In genomic region chr10:133275683-133276092, GRCh38 we compare ENCODE assay signal across 9 cellular contexts. TPM values are rescaled to one million over a fixed set of nuclear protein-coding genes. Genes with fewer than 3 reads are reported as not detected.
DNase-seq lines count a peak whose midpoint lies in the region; ATAC-seq and TF ChIP-seq lines count a peak whose summit lies in the region.
"Had no signal": no experiment of that assay in that cellular context is flagged by ENCODE, and none has a peak within 500 bp of the region (broad histone marks: within the 10 kb centered on the region; RNA-seq: fewer than 3 reads in every experiment).

No MANE protein-coding gene starts in this region.

- intact Hi-C loops in vagina (cut with DNase I) (no loop called here), testis (cut with DNase I; ENCODE audit: low total_unique reads) (no loop called here)

- 51 to 63% methylated on average over 3 to 12 of the region's 12 CpGs for WGBS in testis, 2 donors
- WGBS in tibial nerve, 2 donors = 13 to 25% methylated on average over 6 to 12 of the region's 12 CpGs

- peaks cover 14% of the 10 kb centered on the region for H3K27me3 ChIP-seq in iPS-18a (ENCODE audit: control insufficient read depth, insufficient read depth, low read length)
- no peaks in the 10 kb centered on the region for H3K27me3 ChIP-seq in vagina
- H3K27me3 ChIP-seq in testis = no peaks in the 10 kb centered on the region
- peaks cover 0 to 33% of the 10 kb centered on the region in 2 donors for H3K27me3 ChIP-seq in tibial nerve

- H3K4me1 ChIP-seq in iPS-18a (ENCODE audit: control insufficient read depth, low read depth, low read length) (no peaks in the 10 kb centered on the region), vagina (peaks cover 16% of the 10 kb centered on the region), testis (no peaks in the 10 kb centered on the region), tibial nerve (peaks cover 0 to 43% (median 17%) of the 10 kb centered on the region in 4 donors)

- H3K27ac ChIP-seq in iPS-18a (ENCODE audit: low read length) (no peak overlapping the region), vagina (no peak overlapping the region), testis (no peak overlapping the region), tibial nerve (peak overlapping the region in 1 of 4 donors; percentile 38)

- no peaks in the 10 kb centered on the region for H3K9me3 ChIP-seq in iPS-18a (ENCODE audit: control insufficient read depth, low read depth, low read length)
- no peaks in the 10 kb centered on the region for H3K9me3 ChIP-seq in vagina
- H3K9me3 ChIP-seq in testis = no peaks in the 10 kb centered on the region
- no peaks in the 10 kb centered on the region for H3K9me3 ChIP-seq in tibial nerve

- H3K36me3 ChIP-seq in iPS-18a (ENCODE audit: control insufficient read depth, low read depth, low read length) (peaks cover 8% of the 10 kb centered on the region), vagina (peaks cover 0 to 22% of the 10 kb centered on the region in 2 donors), testis (ENCODE audit: low read depth, missing control alignments) (no peaks in the 10 kb centered on the region), tibial nerve (peaks cover 0 to 58% (median 0%) of the 10 kb centered on the region in 3 donors)

- TF ChIP-seq EP300 in tibial nerve (IDR thresholded peaks at IDR 0.05) = no peak

- peak overlapping the region; percentile 47 for H3K4me3 ChIP-seq in iPS-18a (ENCODE audit: low read length)
- H3K4me3 ChIP-seq in vagina = peak overlapping the region; percentile 30
- H3K4me3 ChIP-seq in testis = no peak overlapping the region
- peak overlapping the region in 2 of 4 donors; percentile 31 to 41 for H3K4me3 ChIP-seq in tibial nerve

- ATAC-seq in GM18909 (IDR thresholded peaks at IDR 0.05; ENCODE audit: poor library complexity, unreplicated experiment) = peak; percentile 31
- ATAC-seq in HG02943 (IDR thresholded peaks at IDR 0.05; ENCODE audit: low read depth, unreplicated experiment) = peak; percentile 40

- no peak for TF ChIP-seq POLR2A in vagina (IDR thresholded peaks at IDR 0.05)
- no peak for TF ChIP-seq POLR2A in testis (IDR thresholded peaks at IDR 0.05)
- TF ChIP-seq POLR2A in tibial nerve (IDR thresholded peaks at IDR 0.05) = no peak

- TF ChIP-seq CTCF in vagina (IDR thresholded peaks at IDR 0.05) (no peak), testis (IDR thresholded peaks at IDR 0.05) (no peak), tibial nerve (IDR thresholded peaks at IDR 0.05) (no peak)

- DNase-seq in UCSD-AML1 (lab: John Stamatoyannopoulos, UW; ENCODE audit: unreplicated experiment) (peak; percentile 64), vagina (ENCODE audit: extremely low spot score in 2 of 2) (no peak), epidermal melanocyte (ENCODE audit: insufficient read length, low spot score) (no peak), testis (no peak), tibial nerve (ENCODE audit: low spot score in 2 of 2) (no peak)

- no peak overlapping the region for H3K9ac ChIP-seq in iPS-18a (ENCODE audit: low read length)

RNA-seq across cellular contexts. Expression of gene ADAM8, which starts 1.0 kb away (rescaled TPM):
- total RNA-seq in vagina (11.0 TPM), testis (10 to 100 TPM; 12.8 to 14.6 TPM), tibial nerve (10 to 100 TPM in 1 of 4 donors, 1 to 10 TPM in 3; 2.7 to 11.3 (median 6.4) TPM)
- 3.5 TPM for polyA plus RNA-seq in testis (ENCODE audit: insufficient read depth, low read depth, low replicate concordance)

RNA-seq across cellular contexts. Expression of gene TUBGCP2, which starts 33.0 kb away (rescaled TPM):
- total RNA-seq in vagina (41.7 TPM), testis (100 to 1,000 TPM in 1 of 2 donors, 10 to 100 TPM in 1; 84.3 to 101 TPM), tibial nerve (10 to 100 TPM; 35.8 to 73.5 (median 45.7) TPM)
- 76.0 TPM for polyA plus RNA-seq in testis (ENCODE audit: insufficient read depth, low read depth, low replicate concordance)

RNA-seq across cellular contexts. Expression of gene ZNF511, which starts 33.0 kb away (rescaled TPM):
- 36.3 TPM for total RNA-seq in vagina
- total RNA-seq in testis = 10 to 100 TPM; 46.5 to 50.5 TPM
- polyA plus RNA-seq in testis (ENCODE audit: insufficient read depth, low read depth, low replicate concordance) = 39.6 TPM
- 10 to 100 TPM; 29.3 to 44.8 (median 35.0) TPM for total RNA-seq in tibial nerve

RNA-seq across cellular contexts. Expression of gene VENTX, which starts 38.0 kb away (rescaled TPM):
- total RNA-seq in vagina (0.98 TPM), testis (1 to 10 TPM; 2.2 to 3.5 TPM), tibial nerve (10 to 100 TPM in 1 of 4 donors, 1 to 10 TPM in 3; 2.5 to 10.5 (median 4.9) TPM)
- 1.5 TPM for polyA plus RNA-seq in testis (ENCODE audit: insufficient read depth, low read depth, low replicate concordance)
- total RNA-seq: T-helper 1 cell treated with Interleukin-12 subunit alpha and Interleukin-12 subunit beta and Interleukin-4 antibody, amounts not matched to agents 30 ng/mL and 1 ng/mL, for 36 hours had no signal

RNA-seq across cellular contexts. Expression of gene UTF1, which starts 45.7 kb away (rescaled TPM):
- total RNA-seq in vagina (not detected), testis (10 to 100 TPM; 17.2 to 18.6 TPM), tibial nerve (not detected)
- polyA plus RNA-seq in testis (ENCODE audit: insufficient read depth, low read depth, low replicate concordance) = 5.3 TPM
- total RNA-seq: T-helper 1 cell treated with Interleukin-12 subunit alpha and Interleukin-12 subunit beta and Interleukin-4 antibody, amounts not matched to agents 30 ng/mL and 1 ng/mL, for 36 hours had no signal

Comparison
In these comparisons a context has a peak if more than half of its experiments do, and no peak if none do; other contexts are left out.
1. H3K4me3 ChIP-seq: peak in iPS-18a (single experiment) and vagina (2 of 2); none in testis (0 of 2).